ENCODE assay signal across 31 cellular contexts in genomic region chr6:44081753-44082152, GRCh38.
"Had no signal": no experiment of that assay in that cellular context is flagged by ENCODE, and none has a peak within 500 bp of the region (broad histone marks: within the 10 kb centered on the region; RNA-seq: fewer than 3 reads in every experiment).

No MANE protein-coding gene starts in this region.

- H3K4me3 ChIP-seq: neural progenitor cell, pancreas, prostate gland, right atrium auricular region, skin epidermis, smooth muscle cell, spleen, suprapubic skin, testis, tibial artery, transverse colon, upper lobe of right lung, uterus had no signal

- H3K4me2 ChIP-seq: smooth muscle cell had no signal

- H3K9me3 Mint-ChIP-seq: naive thymus-derived CD4-positive, alpha-beta T cell; natural killer cell; nephron; neural progenitor cell; stimulated activated memory B cell treated with anti-CD40 and anti-IgM and Interleukin-4, amounts not matched to agents 10 μg/mL and 1 μg/mL and 100 μg/mL, for 72 hours; stimulated activated naive CD8-positive, alpha-beta T cell treated with anti-CD3 and anti-CD28 coated beads, Interleukin-15, amount 100 ng/mL, for 72 hours; type B pancreatic cell had no signal

- FAIRE-seq: pancreas had no signal

- H3K9ac ChIP-seq: neural progenitor cell had no signal

- H3K27me3 ChIP-seq: pancreas, right atrium auricular region, suprapubic skin, testis, transverse colon, uterus had no signal

- H3K36me3 Mint-ChIP-seq: naive thymus-derived CD4-positive, alpha-beta T cell; natural killer cell; stimulated activated memory B cell treated with anti-CD40 and anti-IgM and Interleukin-4, amounts not matched to agents 10 μg/mL and 1 μg/mL and 100 μg/mL, for 72 hours; type B pancreatic cell had no signal

- ATAC-seq: naive thymus-derived CD4-positive, alpha-beta T cell; natural killer cell; pancreas; sciatic nerve; stimulated activated memory B cell treated with anti-CD40 and anti-IgM and Interleukin-4, amounts not matched to agents 10 μg/mL and 1 μg/mL and 100 μg/mL, for 72 hours; stimulated activated naive CD8-positive, alpha-beta T cell treated with anti-CD3 and anti-CD28 coated beads, Interleukin-15, amount 100 ng/mL, for 72 hours; stimulated activated naive CD8-positive, alpha-beta T cell treated with anti-CD3 and anti-CD28 coated beads, Interleukin-15, Interleukin-2, amounts not matched to agents 100 U/mL and 50 U/mL, for 24 hours; upper lobe of right lung had no signal

- H3K9me3 ChIP-seq: neutrophil, pancreas, prostate gland, right atrium auricular region, spleen, suprapubic skin, testis, tibial artery, transverse colon, upper lobe of right lung, uterus had no signal

- H3K36me3 ChIP-seq: neural progenitor cell, neutrophil, pancreas, prostate gland, right atrium auricular region, spleen, suprapubic skin, tibial artery, transverse colon, upper lobe of right lung, uterus had no signal

- DNase-seq: naive thymus-derived CD4-positive, alpha-beta T cell; natural killer cell; nucleus accumbens; retina; spleen; stimulated activated CD4-positive, alpha-beta T cell treated with anti-CD3 and anti-CD28 coated beads, Interleukin-12 subunit alpha, Interleukin-12 subunit beta, amount 100 ng/mL, for 4 hours; stimulated activated CD4-positive, alpha-beta T cell treated with anti-CD3 and anti-CD28 coated beads, Interleukin-1b, Interleukin-23, amount 100 ng/mL, for 48 hours; stimulated activated CD4-positive, alpha-beta T cell treated with anti-CD3 and anti-CD28 coated beads, Interleukin-4, amount 100 ng/mL, for 1 hour; stimulated activated CD4-positive, alpha-beta T cell treated with anti-CD3 and anti-CD28 coated beads, Interleukin-4, amount 100 ng/mL, for 4 hours; stimulated activated CD8-positive, alpha-beta memory T cell treated with anti-CD3 and anti-CD28 coated beads, Interleukin-4, amount 100 ng/mL, for 48 hours; stimulated activated naive CD4-positive, alpha-beta T cell; stimulated activated naive CD8-positive, alpha-beta T cell treated with anti-CD3 and anti-CD28 coated beads, Interleukin-15, amount 100 ng/mL, for 72 hours; stimulated activated naive CD8-positive, alpha-beta T cell treated with anti-CD3 and anti-CD28 coated beads, Interleukin-15, Interleukin-2, amounts not matched to agents 100 U/mL and 50 U/mL, for 24 hours; substantia nigra; testis; tibial artery; transverse colon; upper lobe of right lung; uterus had no signal

- H3K27ac Mint-ChIP-seq: naive thymus-derived CD4-positive, alpha-beta T cell; natural killer cell; stimulated activated memory B cell treated with anti-CD40 and anti-IgM and Interleukin-4, amounts not matched to agents 10 μg/mL and 1 μg/mL and 100 μg/mL, for 72 hours; stimulated activated naive CD8-positive, alpha-beta T cell treated with anti-CD3 and anti-CD28 coated beads, Interleukin-15, amount 100 ng/mL, for 72 hours had no signal

- H2AFZ ChIP-seq: neural progenitor cell had no signal

- H3K27ac ChIP-seq: neutrophil, pancreas, prostate gland, right atrium auricular region, skin epidermis, spleen, suprapubic skin, testis, tibial artery, transverse colon, upper lobe of right lung, uterus had no signal
